In genomic region chr11:128496684-128497056, GRCh38 we compare ENCODE assay signal across 1 cellular context.
TF ChIP-seq lines count a peak whose summit lies in the region.

No MANE protein-coding gene starts in this region.

TF ChIP-seq in GM23338, 12 proteins besides CTCF, POLR2A, EP300 and RAD21 (continued from another document):
- TF ChIP-seq, protein P1, sequence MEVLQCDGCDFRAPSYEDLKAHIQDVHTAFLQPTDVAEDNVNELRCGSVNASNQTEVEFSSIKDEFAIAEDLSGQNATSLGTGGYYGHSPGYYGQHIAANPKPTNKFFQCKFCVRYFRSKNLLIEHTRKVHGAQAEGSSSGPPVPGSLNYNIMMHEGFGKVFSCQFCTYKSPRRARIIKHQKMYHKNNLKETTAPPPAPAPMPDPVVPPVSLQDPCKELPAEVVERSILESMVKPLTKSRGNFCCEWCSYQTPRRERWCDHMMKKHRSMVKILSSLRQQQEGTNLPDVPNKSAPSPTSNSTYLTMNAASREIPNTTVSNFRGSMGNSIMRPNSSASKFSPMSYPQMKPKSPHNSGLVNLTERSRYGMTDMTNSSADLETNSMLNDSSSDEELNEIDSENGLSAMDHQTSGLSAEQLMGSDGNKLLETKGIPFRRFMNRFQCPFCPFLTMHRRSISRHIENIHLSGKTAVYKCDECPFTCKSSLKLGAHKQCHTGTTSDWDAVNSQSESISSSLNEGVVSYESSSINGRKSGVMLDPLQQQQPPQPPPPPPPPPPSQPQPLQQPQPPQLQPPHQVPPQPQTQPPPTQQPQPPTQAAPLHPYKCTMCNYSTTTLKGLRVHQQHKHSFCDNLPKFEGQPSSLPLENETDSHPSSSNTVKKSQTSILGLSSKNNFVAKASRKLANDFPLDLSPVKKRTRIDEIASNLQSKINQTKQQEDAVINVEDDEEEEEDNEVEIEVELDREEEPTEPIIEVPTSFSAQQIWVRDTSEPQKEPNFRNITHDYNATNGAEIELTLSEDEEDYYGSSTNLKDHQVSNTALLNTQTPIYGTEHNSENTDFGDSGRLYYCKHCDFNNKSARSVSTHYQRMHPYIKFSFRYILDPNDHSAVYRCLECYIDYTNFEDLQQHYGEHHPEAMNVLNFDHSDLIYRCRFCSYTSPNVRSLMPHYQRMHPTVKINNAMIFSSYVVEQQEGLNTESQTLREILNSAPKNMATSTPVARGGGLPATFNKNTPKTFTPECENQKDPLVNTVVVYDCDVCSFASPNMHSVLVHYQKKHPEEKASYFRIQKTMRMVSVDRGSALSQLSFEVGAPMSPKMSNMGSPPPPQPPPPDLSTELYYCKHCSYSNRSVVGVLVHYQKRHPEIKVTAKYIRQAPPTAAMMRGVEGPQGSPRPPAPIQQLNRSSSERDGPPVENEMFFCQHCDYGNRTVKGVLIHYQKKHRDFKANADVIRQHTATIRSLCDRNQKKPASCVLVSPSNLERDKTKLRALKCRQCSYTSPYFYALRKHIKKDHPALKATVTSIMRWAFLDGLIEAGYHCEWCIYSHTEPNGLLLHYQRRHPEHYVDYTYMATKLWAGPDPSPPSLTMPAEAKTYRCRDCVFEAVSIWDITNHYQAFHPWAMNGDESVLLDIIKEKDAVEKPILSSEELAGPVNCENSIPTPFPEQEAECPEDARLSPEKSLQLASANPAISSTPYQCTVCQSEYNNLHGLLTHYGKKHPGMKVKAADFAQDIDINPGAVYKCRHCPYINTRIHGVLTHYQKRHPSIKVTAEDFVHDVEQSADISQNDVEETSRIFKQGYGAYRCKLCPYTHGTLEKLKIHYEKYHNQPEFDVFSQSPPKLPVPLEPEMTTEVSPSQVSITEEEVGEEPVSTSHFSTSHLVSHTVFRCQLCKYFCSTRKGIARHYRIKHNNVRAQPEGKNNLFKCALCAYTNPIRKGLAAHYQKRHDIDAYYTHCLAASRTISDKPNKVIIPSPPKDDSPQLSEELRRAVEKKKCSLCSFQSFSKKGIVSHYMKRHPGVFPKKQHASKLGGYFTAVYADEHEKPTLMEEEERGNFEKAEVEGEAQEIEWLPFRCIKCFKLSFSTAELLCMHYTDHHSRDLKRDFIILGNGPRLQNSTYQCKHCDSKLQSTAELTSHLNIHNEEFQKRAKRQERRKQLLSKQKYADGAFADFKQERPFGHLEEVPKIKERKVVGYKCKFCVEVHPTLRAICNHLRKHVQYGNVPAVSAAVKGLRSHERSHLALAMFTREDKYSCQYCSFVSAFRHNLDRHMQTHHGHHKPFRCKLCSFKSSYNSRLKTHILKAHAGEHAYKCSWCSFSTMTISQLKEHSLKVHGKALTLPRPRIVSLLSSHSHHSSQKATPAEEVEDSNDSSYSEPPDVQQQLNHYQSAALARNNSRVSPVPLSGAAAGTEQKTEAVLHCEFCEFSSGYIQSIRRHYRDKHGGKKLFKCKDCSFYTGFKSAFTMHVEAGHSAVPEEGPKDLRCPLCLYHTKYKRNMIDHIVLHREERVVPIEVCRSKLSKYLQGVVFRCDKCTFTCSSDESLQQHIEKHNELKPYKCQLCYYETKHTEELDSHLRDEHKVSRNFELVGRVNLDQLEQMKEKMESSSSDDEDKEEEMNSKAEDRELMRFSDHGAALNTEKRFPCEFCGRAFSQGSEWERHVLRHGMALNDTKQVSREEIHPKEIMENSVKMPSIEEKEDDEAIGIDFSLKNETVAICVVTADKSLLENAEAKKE (CRISPR knock-in tag; IDR thresholded peaks at IDR 0.05): no peak
- TF ChIP-seq EZH2phosphoT487 (IDR thresholded peaks at IDR 0.05; ENCODE audit: unreplicated experiment) (no peak), ZNF114 (CRISPR knock-in tag; IDR thresholded peaks at IDR 0.05) (no peak), NANOG (IDR thresholded peaks at IDR 0.05; ENCODE audit: borderline replicate concordance) (no peak), ZNF331 (CRISPR knock-in tag; IDR thresholded peaks at IDR 0.05; ENCODE audit: low read depth) (no peak), EZH2 (IDR thresholded peaks at IDR 0.05; ENCODE audit: low read depth, unreplicated experiment) (no peak), POLR2AphosphoS5 (IDR thresholded peaks at IDR 0.05; ENCODE audit: low read depth) (no peak), CREB1 (CRISPR knock-in tag; IDR thresholded peaks at IDR 0.05; ENCODE audit: low read depth) (no peak)
TF ChIP-seq in GM23338: peak in this region for 0.
